24 cellular contexts compared by ENCODE assay signal in genomic region chr1:232017057-232017456, GRCh38.
"Had no signal": no experiment of that assay in that cellular context is flagged by ENCODE, and none has a peak within 500 bp of the region (broad histone marks: within the 10 kb centered on the region; RNA-seq: fewer than 3 reads in every experiment).

No MANE protein-coding gene starts in this region.

- H3K4me1 ChIP-seq: ascending aorta, body of pancreas had no signal

- ATAC-seq: activated CD8-positive, alpha-beta T cell treated with anti-CD3 and anti-CD28 coated beads, Interleukin-2, amount 10 ng/mL, durations not matched to agents 7 days and 5 days; body of pancreas; Panc1; Right ventricle myocardium inferior; T-helper 17 cell; WTC11 had no signal

- H3K36me3 ChIP-seq: ascending aorta had no signal

- H3K4me3 ChIP-seq: ascending aorta, body of pancreas had no signal

- H3K27me3 ChIP-seq: ascending aorta, body of pancreas had no signal

- H3K27ac ChIP-seq: ascending aorta, body of pancreas had no signal

- H3K9me3 ChIP-seq: ascending aorta, body of pancreas had no signal

- DNase-seq: activated CD4-positive, alpha-beta T cell treated with anti-CD3 and anti-CD28 coated beads for 48 hours; activated CD4-positive, alpha-beta T cell treated with anti-CD3 and anti-CD28 coated beads, Interleukin-2, amount 50 U/mL, for 4 hours; activated CD4-positive, CD25-positive, alpha-beta regulatory T cell treated with anti-CD3 and anti-CD28 coated beads, Interleukin-2, amount 50 U/mL, for 72 hours; activated CD8-positive, alpha-beta memory T cell treated with anti-CD3 and anti-CD28 coated beads, Interleukin-2, amount 50 U/mL, for 48 hours; activated CD8-positive, alpha-beta T cell treated with anti-CD3 and anti-CD28 coated beads, Interleukin-2, amount 10 ng/mL, durations not matched to agents 7 days and 5 days; activated naive CD4-positive, alpha-beta T cell treated with anti-CD3 and anti-CD28 coated beads, Interleukin-2, amount 50 U/mL, for 16 hours; activated naive CD8-positive, alpha-beta T cell treated with anti-CD3 and anti-CD28 coated beads, Interleukin-2, amount 10 ng/mL, durations not matched to agents 7 days and 5 days; activated T-cell treated with anti-CD3 and anti-CD28 coated beads, Interleukin-2, amount 50 U/mL, for 1 hour; amniotic stem cell; body of pancreas; central memory CD4-positive, alpha-beta T cell; Karpas-422; NCI-H146; NCI-H187 treated with DMSO at 0.1 percent for 48 hours; NCI-H2171 treated with DMSO at 0.1 percent for 48 hours; NCI-H226; NCI-H82; RPMI8226; T-helper 17 cell; T-helper 9 cell had no signal
